Comparison of ENCODE assay signal across 8 cellular contexts in the genomic region with DNA sequence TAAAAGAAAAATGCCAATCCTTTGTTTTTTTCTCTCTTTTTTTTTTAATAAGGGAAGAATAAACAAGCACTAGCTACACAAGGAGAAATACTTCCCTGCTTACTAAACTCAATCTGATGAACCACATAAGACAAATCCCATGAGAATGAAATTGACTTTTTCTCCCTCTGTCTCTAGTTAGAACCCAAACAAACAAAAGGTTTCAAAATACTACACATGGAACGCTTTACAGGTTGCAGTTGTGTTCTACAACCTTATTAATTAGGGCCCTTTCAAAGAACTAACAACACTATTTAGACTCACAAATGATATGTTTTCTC.
DNase-seq lines count a peak whose midpoint lies in the region; ATAC-seq and TF ChIP-seq lines count a peak whose summit lies in the region.

No MANE protein-coding gene starts in this region.

- H3K27me3 ChIP-seq in RWPE2 (ENCODE audit: insufficient read depth, poor library complexity, severe bottlenecking) (no peaks in the 10 kb centered on the region), body of pancreas (no peaks in the 10 kb centered on the region)

- H3K36me3 ChIP-seq in RWPE2 (ENCODE audit: low read depth) = 0 out of 2 replicates have a peak, but pooled peaks cover 5% of the 10 kb centered on the region
- H3K36me3 ChIP-seq in body of pancreas (replicated peaks in 1 of 2; ENCODE audit: insufficient read depth in 1 of 2, low read depth in 2 of 2) = no peaks in the 10 kb centered on the region

- H3K4me3 ChIP-seq in RWPE2 (ENCODE audit: severe bottlenecking) (peak overlapping the region; percentile 44), fibroblast of the aortic adventitia (ENCODE audit: low read depth, low read length) (peak overlapping the region; percentile 67), retinal pigment epithelial cell (ENCODE audit: low read length) (peak overlapping the region; percentile 62), body of pancreas (no peak overlapping the region)

- H3K27ac ChIP-seq in RWPE2 (ENCODE audit: poor library complexity, severe bottlenecking) (peak overlapping the region; percentile 94), body of pancreas (no peak overlapping the region)

- H3K9me3 ChIP-seq in RWPE2 (ENCODE audit: severe bottlenecking) (no peaks in the 10 kb centered on the region), body of pancreas (no peaks in the 10 kb centered on the region)

- TF ChIP-seq CTCF in RWPE2 (IDR thresholded peaks at IDR 0.05; ENCODE audit: poor library complexity, severe bottlenecking) = no peak
- no peak for TF ChIP-seq CTCF in fibroblast of the aortic adventitia (IDR thresholded peaks at IDR 0.05; ENCODE audit: insufficient read depth, low read length)
- TF ChIP-seq CTCF in retinal pigment epithelial cell (conservative IDR thresholded peaks at IDR 0.05; ENCODE audit: low read depth, low read length) = no peak
- no peak for TF ChIP-seq CTCF in body of pancreas (IDR thresholded peaks at IDR 0.05)

- DNase-seq in GM04503 (ENCODE audit: low read depth) (peak; percentile 34), RWPE2 (ENCODE audit: low spot score) (no peak), fibroblast of the aortic adventitia (ENCODE audit: low read depth) (no peak), retinal pigment epithelial cell (ENCODE audit: low read depth) (no peak), NCI-H1105 treated with DMSO at 0.1 percent for 48 hours (lab: John Stamatoyannopoulos, UW) (no peak), NCI-H2081 (lab: John Stamatoyannopoulos, UW) (no peak), body of pancreas (no peak)
- DNase-seq in effector CD8-positive, alpha-beta T cell (lab: John Stamatoyannopoulos, UW) = no peak

- no peak for TF ChIP-seq POLR2A in body of pancreas (IDR thresholded peaks at IDR 0.05)

- 30 to 39% methylated on average over 1 of the region's 1 CpG for WGBS in body of pancreas, 2 donors

- H3K4me1 ChIP-seq in RWPE2 (ENCODE audit: insufficient read depth, poor library complexity, severe bottlenecking) (peaks cover 54% of the 10 kb centered on the region), body of pancreas (peaks cover 4% of the 10 kb centered on the region)

- ATAC-seq in RWPE2 (ENCODE audit: low read depth) (no peak), body of pancreas (no peak)

- intact Hi-C loops in body of pancreas (cut with DNase I) = no loop called here

Comparison
In these comparisons a context has a peak if more than half of its experiments do, and no peak if none do; other contexts are left out.
1. H3K4me3 ChIP-seq: peak in RWPE2 (single experiment), fibroblast of the aortic adventitia (single experiment) and retinal pigment epithelial cell (single experiment); none in body of pancreas (0 of 2).